11 cellular contexts compared by ENCODE assay signal in the genomic region with DNA sequence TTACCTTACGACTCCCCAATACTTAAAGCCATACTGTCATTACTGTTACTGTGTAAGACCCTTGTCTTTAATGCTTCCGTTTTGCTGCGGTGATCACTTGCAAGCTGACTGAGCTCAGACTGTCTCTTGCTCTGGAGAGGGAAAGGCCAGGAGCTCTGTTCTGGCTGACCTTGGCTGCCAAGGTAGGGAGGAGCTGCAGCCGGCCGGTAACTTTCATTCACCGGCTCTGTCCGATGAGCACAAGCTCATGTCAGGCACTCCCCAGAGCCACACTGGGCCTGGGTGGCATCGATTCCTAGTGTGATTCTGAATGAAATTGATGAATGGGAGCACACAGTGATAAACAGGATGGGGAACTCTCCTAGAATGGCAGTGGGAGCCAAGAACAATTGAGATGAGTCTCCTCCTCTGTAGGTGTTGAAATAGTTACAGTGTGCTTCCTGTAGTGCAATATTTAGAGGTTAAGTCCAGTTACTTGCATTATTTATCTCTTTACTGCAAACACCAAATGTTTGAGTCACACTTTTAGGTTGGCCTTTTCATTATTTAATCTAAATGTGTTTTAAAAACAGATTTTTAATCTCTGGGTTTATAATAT.
A peak's percentile ranks its signal among the peaks of the same experiment; 100 is the strongest.
DNase-seq lines count a peak whose midpoint lies in the region; ATAC-seq and TF ChIP-seq lines count a peak whose summit lies in the region.
"Had no signal": no experiment of that assay in that cellular context is flagged by ENCODE, and none has a peak within 500 bp of the region (broad histone marks: within the 10 kb centered on the region; RNA-seq: fewer than 3 reads in every experiment).

No MANE protein-coding gene starts in this region.

- H3K4me1 Mint-ChIP-seq in nephron progenitor cell, result peaks cover 5% of the 10 kb centered on the region
- peaks cover 7% of the 10 kb centered on the region for H3K4me1 Mint-ChIP-seq in stimulated activated memory B cell treated with anti-CD40 and anti-IgM and Interleukin-4, amounts not matched to agents 10 μg/mL and 1 μg/mL and 100 μg/mL, for 72 hours

- ATAC-seq in stimulated activated memory B cell treated with anti-CD40 and anti-IgM and Interleukin-4, amounts not matched to agents 10 μg/mL and 1 μg/mL and 100 μg/mL, for 72 hours, result no peak
- ATAC-seq in GM19023 (IDR thresholded peaks at IDR 0.05; ENCODE audit: unreplicated experiment), result no peak
- ATAC-seq: mucosa of descending colon, sciatic nerve had no signal

- H3K27me3 Mint-ChIP-seq in nephron progenitor cell (ENCODE audit: low read depth, poor library complexity), result no peaks in the 10 kb centered on the region
- H3K27me3 Mint-ChIP-seq in stimulated activated memory B cell treated with anti-CD40 and anti-IgM and Interleukin-4, amounts not matched to agents 10 μg/mL and 1 μg/mL and 100 μg/mL, for 72 hours, result no peaks in the 10 kb centered on the region
- H3K27me3 Mint-ChIP-seq: activated B cell treated with CpG ODN at 0.5 μM for 24 hours had no signal

- in situ Hi-C loops in G401 (cut with HindIII; ENCODE audit: low sequenced_read_pairs), result no loop called here

- H3K4me3 Mint-ChIP-seq in nephron progenitor cell, result no peak overlapping the region
- H3K4me3 Mint-ChIP-seq in stimulated activated memory B cell treated with anti-CD40 and anti-IgM and Interleukin-4, amounts not matched to agents 10 μg/mL and 1 μg/mL and 100 μg/mL, for 72 hours, result no peak overlapping the region
- H3K4me3 Mint-ChIP-seq: activated B cell treated with CpG ODN at 0.5 μM for 24 hours had no signal

- peaks cover 70% of the 10 kb centered on the region for H3K36me3 Mint-ChIP-seq in nephron progenitor cell (ENCODE audit: low read depth)
- H3K36me3 Mint-ChIP-seq in stimulated activated memory B cell treated with anti-CD40 and anti-IgM and Interleukin-4, amounts not matched to agents 10 μg/mL and 1 μg/mL and 100 μg/mL, for 72 hours, result peaks cover 51% of the 10 kb centered on the region

- H3K9me3 Mint-ChIP-seq in nephron progenitor cell, result no peaks in the 10 kb centered on the region
- no peaks in the 10 kb centered on the region for H3K9me3 Mint-ChIP-seq in stimulated activated memory B cell treated with anti-CD40 and anti-IgM and Interleukin-4, amounts not matched to agents 10 μg/mL and 1 μg/mL and 100 μg/mL, for 72 hours
- H3K9me3 Mint-ChIP-seq: activated B cell treated with CpG ODN at 0.5 μM for 24 hours had no signal

- TF ChIP-seq CTCF in nephron progenitor cell (IDR thresholded peaks at IDR 0.05), result no peak

- H3K27ac Mint-ChIP-seq in nephron progenitor cell, result peak overlapping the region; percentile 70
- no peak overlapping the region for H3K27ac Mint-ChIP-seq in stimulated activated memory B cell treated with anti-CD40 and anti-IgM and Interleukin-4, amounts not matched to agents 10 μg/mL and 1 μg/mL and 100 μg/mL, for 72 hours
- H3K27ac Mint-ChIP-seq: activated B cell treated with CpG ODN at 0.5 μM for 24 hours had no signal

- DNase-seq in GM03348 (ENCODE audit: low spot score) (peak; percentile 47), MV-4-11 (lab: John Stamatoyannopoulos, UW) (peak; percentile 17), dermis microvascular lymphatic vessel endothelial cell (ENCODE audit: low read depth in 2 of 2) (peak; percentile 65 to 87), nephron progenitor cell (no peak), G401 (ENCODE audit: low spot score) (no peak)
- DNase-seq: activated B cell treated with CpG ODN at 0.5 μM for 24 hours, mucosa of descending colon, NCI-H2171 had no signal

Comparison
In these comparisons a context has a peak if more than half of its experiments do, and no peak if none do; other contexts are left out.
1. DNase-seq: peak in GM03348 (single experiment), MV-4-11 (single experiment) and dermis microvascular lymphatic vessel endothelial cell (2 of 2); none in nephron progenitor cell (single experiment) and G401 (single experiment).